Comparison of ENCODE assay signal across 11 cellular contexts in genomic region chr3:169387751-169388696, GRCh38.
DNase-seq lines count a peak whose midpoint lies in the region; ATAC-seq and TF ChIP-seq lines count a peak whose summit lies in the region.
"Had no signal": no experiment of that assay in that cellular context is flagged by ENCODE, and none has a peak within 500 bp of the region (broad histone marks: within the 10 kb centered on the region; RNA-seq: fewer than 3 reads in every experiment).

No MANE protein-coding gene starts in this region.

- H3K4me3 ChIP-seq in Caco-2 (ENCODE audit: low read depth, low read length) (no peak overlapping the region), adrenal gland (no peak overlapping the region), hepatocyte (no peak overlapping the region), psoas muscle (no peak overlapping the region)
- H3K4me3 ChIP-seq: SK-N-MC had no signal

- H2AFZ ChIP-seq in hepatocyte, result peak overlapping the region; percentile 25

- H3K9me3 ChIP-seq in Caco-2 (no peaks in the 10 kb centered on the region), adrenal gland (replicated peaks in 1 of 3) (no peaks in the 10 kb centered on the region), hepatocyte (ENCODE audit: low read depth) (no peaks in the 10 kb centered on the region), psoas muscle (no peaks in the 10 kb centered on the region)

- H3K27ac ChIP-seq in adrenal gland, result no peak overlapping the region
- H3K27ac ChIP-seq in hepatocyte, result peak overlapping the region; percentile 84
- H3K27ac ChIP-seq in psoas muscle, result peak overlapping the region; percentile 31
- H3K27ac ChIP-seq: SK-N-MC had no signal

- ATAC-seq in psoas muscle, result peak in 3 of 4 donors; percentile 48 to 79 (median 74)
- no peak for ATAC-seq in GM18861 (IDR thresholded peaks at IDR 0.05; ENCODE audit: unreplicated experiment)
- ATAC-seq: natural killer cell had no signal

- H4K20me1 ChIP-seq in hepatocyte (ENCODE audit: insufficient read depth, poor library complexity, severe bottlenecking), result no peaks in the 10 kb centered on the region

- peak; percentile 6 to 60 for DNase-seq in Caco-2
- peak in 4 of 7 donors; percentile 1 to 16 (median 10) for DNase-seq in adrenal gland
- peak; percentile 28 for DNase-seq in hepatocyte (ENCODE audit: low spot score)
- DNase-seq in psoas muscle, result peak; percentile 58 to 76
- no peak for DNase-seq in NK-92 (lab: John Stamatoyannopoulos, UW; ENCODE audit: unreplicated experiment)
- DNase-seq in mucosa of gallbladder (ENCODE audit: low spot score), result no peak
- no peak for DNase-seq in NCI-H526 treated with DMSO at 0.1 percent for 48 hours (lab: John Stamatoyannopoulos, UW)
- DNase-seq: natural killer cell; stimulated activated CD4-positive, alpha-beta T cell treated with anti-CD3 and anti-CD28 coated beads, Interleukin-4, amount 100 ng/mL, for 24 hours had no signal

- TF ChIP-seq POLR2A in adrenal gland (IDR thresholded peaks at IDR 0.05), result no peak

- TF ChIP-seq CTCF in Caco-2 (IDR thresholded peaks at IDR 0.05; ENCODE audit: insufficient read depth in 1 of 2, low read depth in 1 of 2, low read length in 1 of 2, severe bottlenecking in 1 of 2, unreplicated experiment in 1 of 2), result no peak
- TF ChIP-seq CTCF in adrenal gland (IDR thresholded peaks at IDR 0.05), result no peak
- TF ChIP-seq CTCF in hepatocyte (IDR thresholded peaks at IDR 0.05; ENCODE audit: poor library complexity), result no peak
- TF ChIP-seq CTCF in psoas muscle (IDR thresholded peaks at IDR 0.05), result no peak

- BruUV-seq in Caco-2 (replicated peaks; lab: Mats Ljungman, UMichigan), result no TSS peak

- POLR2A ChIA-PET in Caco-2 (lab: Charles Lee), result interaction anchor here (0.5 kb wide), 1 partner anchor 239 kb away, joined by 3 read pairs; no protein-coding TSS in a partner anchor

- intact Hi-C loops in Caco-2 (cut with micrococcal nuclease; ENCODE audit: unreplicated experiment), result loop anchor here (2.0 to 5.0 kb wide), 4 partner anchors 101 to 275 kb away; partner anchors contain the start of gene MECOM
- intact Hi-C loops in adrenal gland (cut with DNase I), result no loop called here
- intact Hi-C loops in psoas muscle (cut with DNase I), result no loop called here

- no peaks in the 10 kb centered on the region for H3K9me3 Mint-ChIP-seq in Caco-2 (ENCODE audit: unreplicated experiment)

- no peaks in the 10 kb centered on the region for H3K79me2 ChIP-seq in hepatocyte

- CTCF ChIA-PET in Caco-2 (lab: Charles Lee), result interaction anchor here (1.7 kb wide), 1 partner anchor 281 kb away, joined by 4 read pairs; no protein-coding TSS in a partner anchor

- H3K27me3 ChIP-seq in Caco-2 (replicated peaks; ENCODE audit: control insufficient read depth, insufficient read depth, low read length) (no peaks in the 10 kb centered on the region), adrenal gland (no peaks in the 10 kb centered on the region), hepatocyte (no peaks in the 10 kb centered on the region), psoas muscle (ENCODE audit: insufficient read depth in 3 of 3, low read length in 2 of 3) (no peaks in the 10 kb centered on the region)

- no peaks in the 10 kb centered on the region for H3K27me3 Mint-ChIP-seq in Caco-2 (ENCODE audit: insufficient read depth, unreplicated experiment)

- H3K4me1 Mint-ChIP-seq in Caco-2 (ENCODE audit: low read depth, unreplicated experiment), result peaks cover 33% of the 10 kb centered on the region

- peaks cover 39% of the 10 kb centered on the region for H3K4me1 ChIP-seq in Caco-2
- H3K4me1 ChIP-seq in adrenal gland (replicated peaks in 1 of 2), result no peaks in the 10 kb centered on the region
- peaks cover 33% of the 10 kb centered on the region for H3K4me1 ChIP-seq in hepatocyte (ENCODE audit: insufficient read depth)
- no peaks in the 10 kb centered on the region for H3K4me1 ChIP-seq in psoas muscle

- H3K27ac Mint-ChIP-seq in Caco-2 (ENCODE audit: unreplicated experiment), result peak overlapping the region; percentile 58
- H3K27ac Mint-ChIP-seq: natural killer cell had no signal

- H3K4me3 Mint-ChIP-seq in Caco-2 (ENCODE audit: unreplicated experiment), result peak overlapping the region; percentile 21
- H3K4me3 Mint-ChIP-seq: natural killer cell had no signal

- no peaks in the 10 kb centered on the region for H3K9me2 ChIP-seq in hepatocyte (replicated peaks; ENCODE audit: insufficient read depth)

- WGBS in adrenal gland, 4 donors, result 33 to 41% (median 36%) methylated on average over 9 of the region's 9 CpGs
- 47% methylated on average over 9 of the region's 9 CpGs for WGBS in hepatocyte (ENCODE audit: low lambda C conversion rate, missing lambda C conversion rate)
- whole genome bisulfite sequencing in psoas muscle, 3 donors, result 14 to 20% (median 19%) methylated on average over 9 of the region's 9 CpGs

- H3K36me3 ChIP-seq in Caco-2 (ENCODE audit: control insufficient read depth, insufficient read depth, low read length) (no peaks in the 10 kb centered on the region), adrenal gland (replicated peaks in 1 of 2) (no peaks in the 10 kb centered on the region), hepatocyte (replicated peaks; ENCODE audit: insufficient read depth, low read depth) (no peaks in the 10 kb centered on the region), psoas muscle (ENCODE audit: insufficient read depth in 1 of 2, low read depth in 1 of 2) (no peaks in the 10 kb centered on the region)

- H3K4me2 ChIP-seq in hepatocyte, result peak overlapping the region; percentile 49

- no peaks in the 10 kb centered on the region for H3K36me3 Mint-ChIP-seq in Caco-2 (ENCODE audit: insufficient read depth, unreplicated experiment)
- H3K36me3 Mint-ChIP-seq: natural killer cell had no signal

Comparison
In these comparisons a context has a peak if more than half of its experiments do, and no peak if none do; other contexts are left out.
1. DNase-seq: peak in Caco-2 (2 of 2), adrenal gland (4 of 7), hepatocyte (single experiment) and psoas muscle (2 of 2); none in NK-92 (single experiment), mucosa of gallbladder (single experiment) and NCI-H526 treated with DMSO at 0.1 percent for 48 hours (single experiment).
2. H3K27ac ChIP-seq: peak in hepatocyte (single experiment) and psoas muscle (single experiment); none in adrenal gland (0 of 5).